1 cellular context compared by ENCODE assay signal in genomic region chr5:855771-856530, GRCh38.
TF ChIP-seq lines count a peak whose summit lies in the region.

No MANE protein-coding gene starts in this region.

TF ChIP-seq in K562, 482 proteins besides CTCF, POLR2A, EP300 and RAD21:
- peak in 1 of 2 experiments; percentile 29; a peak in 1 of 4 replicates for TF ChIP-seq MLLT1 (IDR thresholded peaks at IDR 0.05)
- peak; percentile 97 for TF ChIP-seq ZBTB1 (CRISPR knock-in tag; IDR thresholded peaks at IDR 0.05; ENCODE audit: borderline replicate concordance, low read depth)
- TF ChIP-seq YBX1 (IDR thresholded peaks at IDR 0.05): 0 out of 2 replicates have a peak, but pooled peaks have one; percentile 4
- peak; percentile 14; the same call in 1 of the 2 replicates for TF ChIP-seq NKRF (IDR thresholded peaks at IDR 0.05; ENCODE audit: borderline replicate concordance)
- 0 out of 4 replicates have a peak, but pooled peaks of 1 of the 2 experiments have one; percentile 17 for TF ChIP-seq KDM1A (IDR thresholded peaks at IDR 0.05)
- no peak for TF ChIP-seq RUNX1 (IDR thresholded peaks at IDR 0.05; ENCODE audit: low read depth)
- 0 out of 2 replicates have a peak, but pooled peaks have one; percentile 45 for TF ChIP-seq CBFB (CRISPR knock-in tag; IDR thresholded peaks at IDR 0.05)
- TF ChIP-seq RBBP5 (IDR thresholded peaks at IDR 0.05; ENCODE audit: borderline replicate concordance, insufficient read depth, low read length, poor library complexity, severe bottlenecking): no peak
- 0 out of 2 replicates have a peak, but pooled peaks have one; percentile 2 for TF ChIP-seq MIER1 (IDR thresholded peaks at IDR 0.05; ENCODE audit: low read depth)
- no peak for TF ChIP-seq CHCHD3 (CRISPR knock-in tag; IDR thresholded peaks at IDR 0.05)
- 0 out of 2 replicates have a peak, but pooled peaks have one; percentile 31 for TF ChIP-seq ZNF431 (CRISPR knock-in tag; IDR thresholded peaks at IDR 0.05)
- 0 out of 2 replicates have a peak, but pooled peaks have one; percentile 46 for TF ChIP-seq STAT5A (IDR thresholded peaks at IDR 0.05; ENCODE audit: borderline replicate concordance, low read length)
- 0 out of 2 replicates have a peak, but pooled peaks have one; percentile 27 for TF ChIP-seq ELF4 (CRISPR knock-in tag; IDR thresholded peaks at IDR 0.05)
- TF ChIP-seq HBP1 (CRISPR knock-in tag; IDR thresholded peaks at IDR 0.05): 0 out of 2 replicates have a peak, but pooled peaks have one; percentile 35
- peak; percentile 56; the same call in 1 of the 2 replicates for TF ChIP-seq ZBTB26 (CRISPR knock-in tag; IDR thresholded peaks at IDR 0.05)
- no peak for TF ChIP-seq ZNF583 (CRISPR knock-in tag; IDR thresholded peaks at IDR 0.05)
- TF ChIP-seq TRIM24 (IDR thresholded peaks at IDR 0.05): 0 out of 4 replicates have a peak, but pooled peaks have one; percentile 9 to 20
- TF ChIP-seq THRB (CRISPR knock-in tag; conservative IDR thresholded peaks at IDR 0.05): no peak
- peak; percentile 66 for TF ChIP-seq PHF20 (IDR thresholded peaks at IDR 0.05; ENCODE audit: partially characterized antibody)
- 0 out of 2 replicates have a peak, but pooled peaks have one; percentile 39 for TF ChIP-seq ARID4B (CRISPR knock-in tag; IDR thresholded peaks at IDR 0.05)
- peak; percentile 28; the same call in 1 of the 2 replicates for TF ChIP-seq BCOR (IDR thresholded peaks at IDR 0.05)
- 0 out of 4 replicates have a peak, but pooled peaks of 1 of the 2 experiments have one; percentile 22 for TF ChIP-seq BCLAF1 (IDR thresholded peaks at IDR 0.05; ENCODE audit: borderline replicate concordance in 1 of 2, control insufficient read depth in 1 of 2, low read depth in 2 of 2, low read length in 1 of 2)
- no peak for TF ChIP-seq KLF10 (CRISPR knock-in tag; IDR thresholded peaks at IDR 0.05)
- TF ChIP-seq SAFB (IDR thresholded peaks at IDR 0.05; ENCODE audit: borderline replicate concordance, low read depth, low read length): peak; percentile 4; the same call in 1 of the 2 replicates
- TF ChIP-seq PHF21A (IDR thresholded peaks at IDR 0.05; ENCODE audit: borderline replicate concordance, low read depth): 0 out of 2 replicates have a peak, but pooled peaks have one; percentile 18
- no peak for TF ChIP-seq ZNF764 (CRISPR knock-in tag; IDR thresholded peaks at IDR 0.05; ENCODE audit: low read depth)
